In the genomic region with DNA sequence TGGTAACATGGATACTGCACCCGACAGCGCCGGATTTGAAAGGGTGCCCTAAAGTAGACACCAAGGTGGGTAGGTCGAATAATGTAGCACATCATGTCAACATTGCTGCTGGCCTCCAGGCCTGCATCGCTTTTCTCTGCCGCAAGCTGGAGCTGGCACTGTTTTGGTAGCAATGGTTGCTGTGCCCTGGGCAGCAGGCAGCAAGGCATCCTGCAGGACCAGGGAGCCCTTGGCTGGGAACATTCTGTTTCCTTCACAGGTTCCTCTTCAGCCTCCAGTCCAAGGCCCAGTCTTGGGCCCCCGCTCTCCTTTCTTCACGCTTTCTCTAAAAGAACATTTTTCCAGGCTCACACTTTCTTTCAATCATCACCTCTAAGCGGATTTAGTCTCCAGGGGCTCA, we compare ENCODE assay signal across 18 cellular contexts.
DNase-seq lines count a peak whose midpoint lies in the region; ATAC-seq and TF ChIP-seq lines count a peak whose summit lies in the region.
"Had no signal": no experiment of that assay in that cellular context is flagged by ENCODE, and none has a peak within 500 bp of the region (broad histone marks: within the 10 kb centered on the region; RNA-seq: fewer than 3 reads in every experiment).

No MANE protein-coding gene starts in this region.

- H3K27ac Mint-ChIP-seq in endodermal cell (no peak overlapping the region), naive B cell (peak overlapping the region in 5 of 6 donors; percentile 3 to 83 (median 78))
- H3K27ac Mint-ChIP-seq: activated naive CD4-positive, alpha-beta T cell treated with anti-CD3 and anti-CD28 coated beads, Interleukin-2, amount 10 ng/mL, durations not matched to agents 7 days and 5 days; T-helper 1 cell treated with Interleukin-12 subunit alpha and Interleukin-12 subunit beta and Interleukin-4 antibody, amounts not matched to agents 30 μg/mL and 1 μg/mL, for 36 hours had no signal

- H3K4me1 Mint-ChIP-seq in endodermal cell: peaks cover 36% of the 10 kb centered on the region
- peaks cover 12 to 37% (median 36%) of the 10 kb centered on the region in 3 donors for H3K4me1 Mint-ChIP-seq in naive B cell

- TF ChIP-seq POLR2A in testis (IDR thresholded peaks at IDR 0.05) (no peak), uterus (IDR thresholded peaks at IDR 0.05) (no peak)

- H3K27ac ChIP-seq in endodermal cell (ENCODE audit: low read depth, low read length): peak overlapping the region; percentile 44
- no peak overlapping the region for H3K27ac ChIP-seq in testis
- peak overlapping the region in 1 of 2 donors; percentile 16 for H3K27ac ChIP-seq in uterus

- WGBS in endodermal cell (ENCODE audit: insufficient coverage in 1 of 2, insufficient read length in 1 of 2), 2 experiments: 92 to 96% methylated on average over 9 of the region's 9 CpGs
- WGBS in testis, 2 donors: 81 to 97% methylated on average over 9 of the region's 9 CpGs

- H3K9me3 Mint-ChIP-seq in endodermal cell (no peaks in the 10 kb centered on the region), naive B cell (peaks cover 0 to 4% (median 0%) of the 10 kb centered on the region in 7 donors)
- H3K9me3 Mint-ChIP-seq: activated naive CD4-positive, alpha-beta T cell treated with anti-CD3 and anti-CD28 coated beads, Interleukin-2, amount 10 ng/mL, durations not matched to agents 7 days and 5 days; T-helper 1 cell treated with Interleukin-12 subunit alpha and Interleukin-12 subunit beta and Interleukin-4 antibody, amounts not matched to agents 30 μg/mL and 1 μg/mL, for 36 hours had no signal

- no peak for DNase-seq in Right ventricle myocardium superior
- DNase-seq in cardiac septum (ENCODE audit: low spot score): no peak
- no peak for DNase-seq in endodermal cell
- no peak for DNase-seq in naive B cell
- peak; percentile 48 for DNase-seq in testis
- DNase-seq in uterus: no peak
- DNase-seq: activated CD8-positive, alpha-beta memory T cell treated with anti-CD3 and anti-CD28 coated beads, Interleukin-2, amount 50 U/mL, for 48 hours; activated naive CD4-positive, alpha-beta T cell treated with anti-CD3 and anti-CD28 coated beads, Interleukin-2, amount 10 ng/mL, durations not matched to agents 7 days and 5 days; cortex of kidney; glutamatergic neuron; H7; mammary epithelial cell; NCI-H1436; NCI-H2227 treated with DMSO at 0.1 percent for 48 hours had no signal

- intact Hi-C loops in Right ventricle myocardium superior (cut with DNase I) (loop anchor here (10.0 kb wide), 1 partner anchor 375 kb away; no protein-coding TSS in a partner anchor), cardiac septum (cut with DNase I) (loop anchor here (5.0 to 10.0 kb wide), 3 partner anchors 157 to 615 kb away; partner anchors contain the start of gene JARID2), testis (cut with DNase I; ENCODE audit: low total_unique reads) (no loop called here), uterus (cut with DNase I; ENCODE audit: low total_unique reads) (no loop called here)

- H3K4me3 ChIP-seq in endodermal cell (ENCODE audit: low read length) (no peak overlapping the region), testis (no peak overlapping the region), uterus (no peak overlapping the region)

- H3K4me1 ChIP-seq in endodermal cell (ENCODE audit: control insufficient read depth, insufficient read depth, low read length): peaks cover 8% of the 10 kb centered on the region
- no peaks in the 10 kb centered on the region for H3K4me1 ChIP-seq in testis
- H3K4me1 ChIP-seq in uterus: no peaks in the 10 kb centered on the region

- no peaks in the 10 kb centered on the region for H3K27me3 Mint-ChIP-seq in endodermal cell (ENCODE audit: insufficient read depth)
- no peaks in the 10 kb centered on the region for H3K27me3 Mint-ChIP-seq in naive B cell
- H3K27me3 Mint-ChIP-seq: activated naive CD4-positive, alpha-beta T cell treated with anti-CD3 and anti-CD28 coated beads, Interleukin-2, amount 10 ng/mL, durations not matched to agents 7 days and 5 days had no signal

- H3K9me3 ChIP-seq in endodermal cell (ENCODE audit: control insufficient read depth, low read length): no peaks in the 10 kb centered on the region
- H3K9me3 ChIP-seq in testis: no peaks in the 10 kb centered on the region
- no peaks in the 10 kb centered on the region for H3K9me3 ChIP-seq in uterus

- peak; percentile 14 for TF ChIP-seq CTCF in endodermal cell (conservative IDR thresholded peaks at IDR 0.05)
- no peak for TF ChIP-seq CTCF in testis (IDR thresholded peaks at IDR 0.05)
- no peak for TF ChIP-seq CTCF in uterus (IDR thresholded peaks at IDR 0.05)

- H3K36me3 Mint-ChIP-seq in endodermal cell (ENCODE audit: low read depth): no peaks in the 10 kb centered on the region
- no peaks in the 10 kb centered on the region for H3K36me3 Mint-ChIP-seq in naive B cell
- H3K36me3 Mint-ChIP-seq: activated naive CD4-positive, alpha-beta T cell treated with anti-CD3 and anti-CD28 coated beads, Interleukin-2, amount 10 ng/mL, durations not matched to agents 7 days and 5 days had no signal

- H3K27me3 ChIP-seq in endodermal cell (ENCODE audit: control insufficient read depth, insufficient read depth, low read length, poor library complexity, severe bottlenecking) (no peaks in the 10 kb centered on the region), testis (no peaks in the 10 kb centered on the region), uterus (no peaks in the 10 kb centered on the region)

- no peak overlapping the region for H3K4me3 Mint-ChIP-seq in endodermal cell
- no peak overlapping the region for H3K4me3 Mint-ChIP-seq in naive B cell
- H3K4me3 Mint-ChIP-seq: activated naive CD4-positive, alpha-beta T cell treated with anti-CD3 and anti-CD28 coated beads, Interleukin-2, amount 10 ng/mL, durations not matched to agents 7 days and 5 days; T-helper 1 cell treated with Interleukin-12 subunit alpha and Interleukin-12 subunit beta and Interleukin-4 antibody, amounts not matched to agents 30 μg/mL and 1 μg/mL, for 36 hours had no signal

- ATAC-seq in Right ventricle myocardium superior (ENCODE audit: poor library complexity): peak; percentile 41
- no peak for ATAC-seq in naive B cell (ENCODE audit: low read depth in 2 of 2)
- no peak for ATAC-seq in GM19455 (IDR thresholded peaks at IDR 0.05; ENCODE audit: unreplicated experiment)
- ATAC-seq in HG03095 (IDR thresholded peaks at IDR 0.05; ENCODE audit: unreplicated experiment): no peak
- ATAC-seq: sciatic nerve had no signal

- H3K9ac ChIP-seq in endodermal cell (ENCODE audit: extremely low read depth, low read length, poor library complexity, severe bottlenecking): no peak overlapping the region

- H3K36me3 ChIP-seq in endodermal cell (ENCODE audit: control insufficient read depth, insufficient read depth, low read length): no peaks in the 10 kb centered on the region
- H3K36me3 ChIP-seq in testis (ENCODE audit: low read depth, missing control alignments): no peaks in the 10 kb centered on the region
- H3K36me3 ChIP-seq in uterus: no peaks in the 10 kb centered on the region

Comparison
In these comparisons a context has a peak if more than half of its experiments do, and no peak if none do; other contexts are left out.
1. intact Hi-C loops: an anchor here in Right ventricle myocardium superior (10.0 kb wide) and cardiac septum (5.0 to 10.0 kb wide); none called in testis and uterus.